ENCODE assay signal across 6 cellular contexts in the genomic region with DNA sequence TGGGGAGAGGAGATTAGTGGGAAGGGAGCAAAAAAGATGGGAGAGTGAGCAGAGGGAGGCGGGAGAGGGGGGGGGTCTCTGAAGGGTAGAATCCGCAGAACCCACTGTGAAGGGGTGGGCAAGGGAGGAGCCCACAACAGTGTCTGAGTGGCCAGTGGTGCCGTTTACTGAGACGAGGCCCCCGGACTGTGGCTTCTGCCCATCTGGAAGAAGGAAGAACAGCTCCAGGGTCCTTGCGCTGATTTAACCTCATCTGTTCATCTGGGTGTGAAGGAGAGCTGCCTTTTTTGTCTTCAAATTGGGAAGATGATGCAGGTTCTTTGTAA. TPM values are rescaled to one million over a fixed set of nuclear protein-coding genes. Genes with fewer than 3 reads are reported as not detected.
"Had no signal": no experiment of that assay in that cellular context is flagged by ENCODE, and none has a peak within 500 bp of the region (broad histone marks: within the 10 kb centered on the region; RNA-seq: fewer than 3 reads in every experiment).

No MANE protein-coding gene starts in this region.

- H3K4me1 ChIP-seq: HAP-1 had no signal

- H3K9ac ChIP-seq: GM23248 had no signal

- ATAC-seq: HCT116, K562 had no signal

- H3K36me3 ChIP-seq: HAP-1 had no signal

- H3K27ac ChIP-seq: GM23248 had no signal

- DNase-seq: GM23248, HFFc6, IMR-90 had no signal

- H3K4me3 ChIP-seq: GM23248, HAP-1, K562 had no signal

- H3K9me3 ChIP-seq: HAP-1 had no signal

RNA-seq across cellular contexts. Expression of a gene that starts 45.7 kb away (rescaled TPM):
- total RNA-seq: HFFc6, K562 had no signal
